In genomic region chr11:809287-810039, GRCh38 we compare ENCODE assay signal across 8 cellular contexts. TPM values are rescaled to one million over a fixed set of nuclear protein-coding genes. Genes with fewer than 3 reads are reported as not detected.
DNase-seq lines count a peak whose midpoint lies in the region; ATAC-seq lines count a peak whose summit lies in the region.

RPLP2 (plus strand) TSS chr11:809967; CDS start chr11:810235, 268 bp downstream.

- H3K4me1 ChIP-seq in NT2/D1 (ENCODE audit: insufficient read depth, insufficient read length) (peaks cover 12% of the 10 kb centered on the region), endocrine pancreas (ENCODE audit: control insufficient read depth, insufficient read depth, low read length) (no peaks in the 10 kb centered on the region)

- H3K9ac ChIP-seq in NT2/D1 (ENCODE audit: insufficient read length, low read depth) (peak within 1 kb of the TSS; percentile 98), endocrine pancreas (ENCODE audit: control insufficient read depth, insufficient read depth, low read length) (peak within 1 kb of the TSS; percentile 87)

- H3K9me3 Mint-ChIP-seq in activated CD8-positive, alpha-beta memory T cell treated with anti-CD3 and anti-CD28 coated beads, Interleukin-2, amount 10 ng/mL, durations not matched to agents 7 days and 5 days (ENCODE audit: low read depth): no peaks in the 10 kb centered on the region

- CTCF ChIA-PET in activated CD8-positive, alpha-beta memory T cell treated with anti-CD3 and anti-CD28 coated beads, Interleukin-2, amount 10 ng/mL, durations not matched to agents 7 days and 5 days (lab: Charles Lee): interaction anchor here (0.6 to 3.4 kb wide), 10 partner anchors 8 to 114 kb away, joined by 3 to 17 read pairs (median 4); partner anchors contain the start of genes CD151, DEAF1, TMEM80 and TSPAN4

- H3K27ac Mint-ChIP-seq in activated CD8-positive, alpha-beta memory T cell treated with anti-CD3 and anti-CD28 coated beads, Interleukin-2, amount 10 ng/mL, durations not matched to agents 7 days and 5 days: peak within 1 kb of the TSS; percentile 99

- H3K9me3 ChIP-seq in NT2/D1 (ENCODE audit: insufficient read depth, low read length) (no peaks in the 10 kb centered on the region), endocrine pancreas (ENCODE audit: control insufficient read depth, low read length) (no peaks in the 10 kb centered on the region)

- H3K4me3 ChIP-seq in NT2/D1 (ENCODE audit: insufficient read length, low read depth) (peak within 1 kb of the TSS; percentile 98), endocrine pancreas (ENCODE audit: control insufficient read depth, insufficient read depth, low read length) (peak within 1 kb of the TSS; percentile 48)

- peaks cover 43% of the 10 kb centered on the region for H3K36me3 ChIP-seq in NT2/D1 (ENCODE audit: insufficient read depth, insufficient read length, low read length)
- H3K36me3 ChIP-seq in endocrine pancreas (ENCODE audit: control insufficient read depth, insufficient read depth, low read length): no peaks in the 10 kb centered on the region

- H3K27me3 ChIP-seq in NT2/D1 (ENCODE audit: insufficient read depth, insufficient read length) (no peaks in the 10 kb centered on the region), endocrine pancreas (ENCODE audit: control insufficient read depth, insufficient read depth, low read length) (no peaks in the 10 kb centered on the region)

- H3K4me1 Mint-ChIP-seq in activated CD8-positive, alpha-beta memory T cell treated with anti-CD3 and anti-CD28 coated beads, Interleukin-2, amount 10 ng/mL, durations not matched to agents 7 days and 5 days: peaks cover 41% of the 10 kb centered on the region

- DNase-seq in COLO829 (ENCODE audit: low spot score) (peak; percentile 98), HUDEP-2 (lab: John Stamatoyannopoulos, UW; ENCODE audit: unreplicated experiment in 76 of 76) (peak in 75 of 76 experiments; percentile 47 to 97 (median 94)), NT2/D1 (ENCODE audit: low read depth, low spot score) (peak; percentile 96), mesenteric fat pad (ENCODE audit: low spot score) (peak; percentile 99)
- peak; percentile 99 for DNase-seq in activated CD8-positive, alpha-beta memory T cell treated with anti-CD3 and anti-CD28 coated beads, Interleukin-2, amount 10 ng/mL, durations not matched to agents 7 days and 5 days
- peak; percentile 98 for DNase-seq in stimulated activated CD8-positive, alpha-beta memory T cell treated with anti-CD3 and anti-CD28 coated beads, Interleukin-15, amount 100 ng/mL, for 24 hours (ENCODE audit: low read depth)

- peak; percentile 76 for ATAC-seq in GM21381 (IDR thresholded peaks at IDR 0.05; ENCODE audit: unreplicated experiment)
- peak; percentile 82 for ATAC-seq in activated CD8-positive, alpha-beta memory T cell treated with anti-CD3 and anti-CD28 coated beads, Interleukin-2, amount 10 ng/mL, durations not matched to agents 7 days and 5 days

- no peaks in the 10 kb centered on the region for H3K27me3 Mint-ChIP-seq in activated CD8-positive, alpha-beta memory T cell treated with anti-CD3 and anti-CD28 coated beads, Interleukin-2, amount 10 ng/mL, durations not matched to agents 7 days and 5 days

- H3K4me3 Mint-ChIP-seq in activated CD8-positive, alpha-beta memory T cell treated with anti-CD3 and anti-CD28 coated beads, Interleukin-2, amount 10 ng/mL, durations not matched to agents 7 days and 5 days: peak within 1 kb of the TSS; percentile 95

- peaks cover 24% of the 10 kb centered on the region for H3K36me3 Mint-ChIP-seq in activated CD8-positive, alpha-beta memory T cell treated with anti-CD3 and anti-CD28 coated beads, Interleukin-2, amount 10 ng/mL, durations not matched to agents 7 days and 5 days

RNA-seq across cellular contexts. Expression of gene RPLP2, which starts in this region (rescaled TPM):
- total RNA-seq in activated CD8-positive, alpha-beta memory T cell treated with anti-CD3 and anti-CD28 coated beads, Interleukin-2, amount 10 ng/mL, durations not matched to agents 7 days and 5 days: 1,000 to 10,000 TPM; 1,844 to 1,872 TPM
- 2,673 TPM for total RNA-seq in mesenteric fat pad

Comparison
In these comparisons a context has a peak if more than half of its experiments do, and no peak if none do; other contexts are left out.
1. Peak in every context shown above with its lines: DNase-seq, ATAC-seq and H3K4me3 ChIP-seq.